In the genomic region with DNA sequence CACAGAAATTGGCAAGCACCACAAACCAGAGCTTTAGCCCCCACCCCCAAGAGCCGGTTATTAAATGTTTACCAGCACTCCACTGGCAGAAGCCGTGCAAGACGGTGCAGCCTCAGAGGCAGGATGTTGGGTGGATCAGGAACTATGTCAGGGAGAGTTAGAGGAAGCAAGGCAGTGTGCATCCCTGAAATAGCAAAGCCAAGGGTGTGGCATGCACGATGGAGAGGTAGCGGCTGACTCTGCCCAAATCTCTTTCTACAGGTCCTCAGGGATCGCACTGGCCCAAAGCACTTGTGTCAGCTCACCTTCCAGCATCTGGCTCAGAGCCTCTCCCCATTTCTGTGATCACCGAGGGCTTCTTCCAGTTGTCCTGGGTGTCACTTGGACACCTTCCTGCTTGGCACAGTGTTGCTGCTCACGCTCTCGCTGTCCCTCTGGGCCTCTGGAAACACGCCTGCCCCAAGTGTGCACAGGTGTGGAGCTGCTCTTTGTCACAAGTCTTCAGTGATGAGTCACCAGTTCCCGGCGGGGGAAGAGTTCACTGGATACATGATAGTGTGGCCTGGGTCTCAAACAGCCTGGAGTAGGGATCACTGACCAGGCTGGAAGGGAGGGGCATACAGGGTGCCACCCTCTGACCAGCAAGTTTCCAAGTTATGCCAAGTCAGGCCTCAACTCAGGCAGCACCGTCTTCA, we compare ENCODE assay signal across 1 cellular context.
TF ChIP-seq lines count a peak whose summit lies in the region.

No MANE protein-coding gene starts in this region.

TF ChIP-seq in HepG2, 621 proteins besides CTCF, POLR2A, EP300 and RAD21 (continued from another document):
- TF ChIP-seq DNMT3B (CRISPR knock-in tag; conservative IDR thresholded peaks at IDR 0.05) = no peak
- TF ChIP-seq ZFYVE20 (CRISPR knock-in tag; IDR thresholded peaks at IDR 0.05; ENCODE audit: borderline replicate concordance, low read depth) = no peak
- TF ChIP-seq, protein P1, sequence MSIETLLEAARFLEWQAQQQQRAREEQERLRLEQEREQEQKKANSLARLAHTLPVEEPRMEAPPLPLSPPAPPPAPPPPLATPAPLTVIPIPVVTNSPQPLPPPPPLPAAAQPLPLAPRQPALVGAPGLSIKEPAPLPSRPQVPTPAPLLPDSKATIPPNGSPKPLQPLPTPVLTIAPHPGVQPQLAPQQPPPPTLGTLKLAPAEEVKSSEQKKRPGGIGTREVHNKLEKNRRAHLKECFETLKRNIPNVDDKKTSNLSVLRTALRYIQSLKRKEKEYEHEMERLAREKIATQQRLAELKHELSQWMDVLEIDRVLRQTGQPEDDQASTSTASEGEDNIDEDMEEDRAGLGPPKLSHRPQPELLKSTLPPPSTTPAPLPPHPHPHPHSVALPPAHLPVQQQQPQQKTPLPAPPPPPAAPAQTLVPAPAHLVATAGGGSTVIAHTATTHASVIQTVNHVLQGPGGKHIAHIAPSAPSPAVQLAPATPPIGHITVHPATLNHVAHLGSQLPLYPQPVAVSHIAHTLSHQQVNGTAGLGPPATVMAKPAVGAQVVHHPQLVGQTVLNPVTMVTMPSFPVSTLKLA (IDR thresholded peaks at IDR 0.05) = no peak
- no peak for TF ChIP-seq PPARG (CRISPR knock-in tag; conservative IDR thresholded peaks at IDR 0.05)
- no peak for TF ChIP-seq ZKSCAN5 (CRISPR knock-in tag; IDR thresholded peaks at IDR 0.05)
- peak; percentile 38; the same call in 1 of the 2 replicates for TF ChIP-seq ZNF263 (CRISPR knock-in tag; IDR thresholded peaks at IDR 0.05)
- TF ChIP-seq GABPA (IDR thresholded peaks at IDR 0.05; ENCODE audit: low read depth, low read length) = no peak
- TF ChIP-seq GABPA (CRISPR knock-in tag; IDR thresholded peaks at IDR 0.05; ENCODE audit: low read depth) = no peak
- TF ChIP-seq RBM39 (IDR thresholded peaks at IDR 0.05; ENCODE audit: low read depth, low read length, poor library complexity, severe bottlenecking) = no peak
- TF ChIP-seq, protein P2, sequence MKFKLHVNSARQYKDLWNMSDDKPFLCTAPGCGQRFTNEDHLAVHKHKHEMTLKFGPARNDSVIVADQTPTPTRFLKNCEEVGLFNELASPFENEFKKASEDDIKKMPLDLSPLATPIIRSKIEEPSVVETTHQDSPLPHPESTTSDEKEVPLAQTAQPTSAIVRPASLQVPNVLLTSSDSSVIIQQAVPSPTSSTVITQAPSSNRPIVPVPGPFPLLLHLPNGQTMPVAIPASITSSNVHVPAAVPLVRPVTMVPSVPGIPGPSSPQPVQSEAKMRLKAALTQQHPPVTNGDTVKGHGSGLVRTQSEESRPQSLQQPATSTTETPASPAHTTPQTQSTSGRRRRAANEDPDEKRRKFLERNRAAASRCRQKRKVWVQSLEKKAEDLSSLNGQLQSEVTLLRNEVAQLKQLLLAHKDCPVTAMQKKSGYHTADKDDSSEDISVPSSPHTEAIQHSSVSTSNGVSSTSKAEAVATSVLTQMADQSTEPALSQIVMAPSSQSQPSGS (CRISPR knock-in tag; IDR thresholded peaks at IDR 0.05) = no peak
- TF ChIP-seq, protein P3, sequence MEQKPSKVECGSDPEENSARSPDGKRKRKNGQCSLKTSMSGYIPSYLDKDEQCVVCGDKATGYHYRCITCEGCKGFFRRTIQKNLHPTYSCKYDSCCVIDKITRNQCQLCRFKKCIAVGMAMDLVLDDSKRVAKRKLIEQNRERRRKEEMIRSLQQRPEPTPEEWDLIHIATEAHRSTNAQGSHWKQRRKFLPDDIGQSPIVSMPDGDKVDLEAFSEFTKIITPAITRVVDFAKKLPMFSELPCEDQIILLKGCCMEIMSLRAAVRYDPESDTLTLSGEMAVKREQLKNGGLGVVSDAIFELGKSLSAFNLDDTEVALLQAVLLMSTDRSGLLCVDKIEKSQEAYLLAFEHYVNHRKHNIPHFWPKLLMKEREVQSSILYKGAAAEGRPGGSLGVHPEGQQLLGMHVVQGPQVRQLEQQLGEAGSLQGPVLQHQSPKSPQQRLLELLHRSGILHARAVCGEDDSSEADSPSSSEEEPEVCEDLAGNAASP (CRISPR knock-in tag; IDR thresholded peaks at IDR 0.05; ENCODE audit: borderline replicate concordance) = no peak
- no peak for TF ChIP-seq MEIS1 (CRISPR knock-in tag; IDR thresholded peaks at IDR 0.05; ENCODE audit: borderline replicate concordance)
- TF ChIP-seq ZNF577 (CRISPR knock-in tag; IDR thresholded peaks at IDR 0.05; ENCODE audit: borderline replicate concordance, low read depth) = no peak
- no peak for TF ChIP-seq PCBP2 (optimal IDR thresholded peaks at IDR 0.05; ENCODE audit: low read depth, low read length, poor library complexity, severe bottlenecking)
- 0 out of 2 replicates have a peak, but pooled peaks have one; percentile 31 for TF ChIP-seq SOX5 (CRISPR knock-in tag; IDR thresholded peaks at IDR 0.05; ENCODE audit: borderline replicate concordance)
- TF ChIP-seq, protein P4, sequence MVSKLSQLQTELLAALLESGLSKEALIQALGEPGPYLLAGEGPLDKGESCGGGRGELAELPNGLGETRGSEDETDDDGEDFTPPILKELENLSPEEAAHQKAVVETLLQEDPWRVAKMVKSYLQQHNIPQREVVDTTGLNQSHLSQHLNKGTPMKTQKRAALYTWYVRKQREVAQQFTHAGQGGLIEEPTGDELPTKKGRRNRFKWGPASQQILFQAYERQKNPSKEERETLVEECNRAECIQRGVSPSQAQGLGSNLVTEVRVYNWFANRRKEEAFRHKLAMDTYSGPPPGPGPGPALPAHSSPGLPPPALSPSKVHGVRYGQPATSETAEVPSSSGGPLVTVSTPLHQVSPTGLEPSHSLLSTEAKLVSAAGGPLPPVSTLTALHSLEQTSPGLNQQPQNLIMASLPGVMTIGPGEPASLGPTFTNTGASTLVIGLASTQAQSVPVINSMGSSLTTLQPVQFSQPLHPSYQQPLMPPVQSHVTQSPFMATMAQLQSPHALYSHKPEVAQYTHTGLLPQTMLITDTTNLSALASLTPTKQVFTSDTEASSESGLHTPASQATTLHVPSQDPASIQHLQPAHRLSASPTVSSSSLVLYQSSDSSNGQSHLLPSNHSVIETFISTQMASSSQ (IDR thresholded peaks at IDR 0.05; ENCODE audit: low read depth) = no peak
- TF ChIP-seq, protein P4 (CRISPR knock-in tag; IDR thresholded peaks at IDR 0.05; ENCODE audit: borderline replicate concordance) = no peak
- TF ChIP-seq ZNF496 (CRISPR knock-in tag; IDR thresholded peaks at IDR 0.05; ENCODE audit: insufficient replicate concordance) = no peak
- no peak for TF ChIP-seq KLF11 (CRISPR knock-in tag; IDR thresholded peaks at IDR 0.05)
- TF ChIP-seq, protein P5, sequence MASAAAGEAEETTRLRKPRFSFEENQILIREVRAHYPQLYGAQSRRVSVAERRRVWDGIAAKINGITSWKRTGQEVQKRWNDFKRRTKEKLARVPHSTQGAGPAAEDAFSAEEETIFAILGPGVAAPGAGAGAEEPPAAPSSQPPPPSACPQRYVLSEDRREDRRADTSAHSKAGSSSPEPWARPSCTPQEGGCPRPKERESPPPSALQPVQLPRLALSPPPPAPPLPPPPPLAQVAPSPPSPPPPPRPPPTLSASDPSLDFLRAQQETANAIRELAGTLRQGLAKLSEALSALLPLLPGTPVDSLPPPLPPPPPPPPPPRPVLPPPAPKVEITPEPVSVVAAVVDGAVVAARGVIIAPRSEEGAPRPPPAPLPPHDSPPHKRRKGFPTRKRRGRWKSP (CRISPR knock-in tag; IDR thresholded peaks at IDR 0.05) = no peak
- no peak for TF ChIP-seq HIVEP1 (CRISPR knock-in tag; IDR thresholded peaks at IDR 0.05)
- TF ChIP-seq SYNCRIP (IDR thresholded peaks at IDR 0.05; ENCODE audit: insufficient read depth, low read depth, low read length) = no peak
- peak; percentile 76 for TF ChIP-seq JUNB (CRISPR knock-in tag; IDR thresholded peaks at IDR 0.05; ENCODE audit: borderline replicate concordance)
- 0 out of 2 replicates have a peak, but pooled peaks have one; percentile 23 for TF ChIP-seq ZNF350 (CRISPR knock-in tag; IDR thresholded peaks at IDR 0.05; ENCODE audit: borderline replicate concordance, low read depth)
- TF ChIP-seq SAP130 (CRISPR knock-in tag; IDR thresholded peaks at IDR 0.05; ENCODE audit: low read depth) = peak; percentile 50; the same call in 1 of the 2 replicates
- TF ChIP-seq ZBTB38 (CRISPR knock-in tag; IDR thresholded peaks at IDR 0.05) = peak; percentile 39; the same call in 1 of the 2 replicates
- TF ChIP-seq U2AF2 (IDR thresholded peaks at IDR 0.05; ENCODE audit: low read depth, low read length) = no peak
